Comparison of ENCODE assay signal across 10 cellular contexts in the genomic region with DNA sequence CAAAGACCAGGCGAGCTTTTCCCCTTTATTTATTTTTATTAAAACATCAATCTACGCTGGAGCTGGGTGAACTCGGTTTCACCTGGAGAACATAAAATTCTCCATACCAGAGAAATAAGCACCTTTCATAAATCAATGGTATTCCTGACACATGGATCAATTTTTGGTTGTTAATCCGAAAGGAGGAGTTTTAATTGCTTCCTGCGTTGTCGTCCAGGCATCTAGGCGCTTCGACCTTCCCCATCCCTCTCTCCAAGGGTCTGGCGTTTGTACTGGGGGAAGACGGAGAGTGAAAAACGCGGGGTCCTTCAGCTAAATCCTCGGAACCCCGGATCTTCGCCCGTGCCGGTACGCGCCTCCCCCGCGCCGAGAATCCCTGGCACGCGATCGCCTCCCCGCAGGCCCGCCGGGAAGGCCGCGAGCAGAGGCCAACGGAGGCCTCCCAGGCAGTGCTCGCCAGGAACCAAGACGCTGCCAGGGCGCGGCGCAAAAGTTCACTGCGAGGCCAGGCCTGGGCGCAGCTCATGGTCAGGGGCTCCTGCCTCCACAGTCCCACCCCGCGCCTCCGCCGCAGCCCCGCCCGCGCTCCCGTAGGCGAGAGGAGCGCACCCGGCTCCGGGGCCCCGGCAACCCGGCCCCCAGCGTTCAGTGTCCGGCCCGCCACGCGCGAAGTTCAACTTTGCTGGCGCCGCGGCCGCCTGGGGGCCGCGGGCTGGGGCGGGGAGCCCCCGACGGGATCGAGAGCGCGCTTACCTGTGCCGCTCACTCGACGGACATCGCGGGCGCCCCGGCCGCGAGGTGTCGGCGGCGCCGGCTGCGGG. TPM values are rescaled to one million over a fixed set of nuclear protein-coding genes. Genes with fewer than 3 reads are reported as not detected.
DNase-seq lines count a peak whose midpoint lies in the region; ATAC-seq and TF ChIP-seq lines count a peak whose summit lies in the region.
"Had no signal": no experiment of that assay in that cellular context is flagged by ENCODE, and none has a peak within 500 bp of the region (broad histone marks: within the 10 kb centered on the region; RNA-seq: fewer than 3 reads in every experiment).

No MANE protein-coding gene starts in this region.

- H3K4me1 ChIP-seq in upper lobe of right lung (peaks cover 14% of the 10 kb centered on the region), Peyer's patch (peaks cover 0 to 28% (median 0%) of the 10 kb centered on the region in 4 donors)

- H3K4me3 Mint-ChIP-seq in activated naive CD4-positive, alpha-beta T cell treated with anti-CD3 and anti-CD28 coated beads, Interleukin-2, amount 10 ng/mL, durations not matched to agents 7 days and 5 days = no peak overlapping the region
- peak overlapping the region; percentile 70 for H3K4me3 Mint-ChIP-seq in activated naive CD8-positive, alpha-beta T cell
- H3K4me3 Mint-ChIP-seq in stimulated activated naive CD8-positive, alpha-beta T cell treated with anti-CD3 and anti-CD28 coated beads, Interleukin-15, amount 100 ng/mL, for 72 hours = peak overlapping the region; percentile 69

- CTCF ChIA-PET in activated naive CD4-positive, alpha-beta T cell treated with anti-CD3 and anti-CD28 coated beads, Interleukin-2, amount 10 ng/mL, durations not matched to agents 7 days and 5 days (lab: Charles Lee) = interaction anchor here (0.9 to 1.1 kb wide), 2 partner anchors 155 to 207 kb away, joined by 3 to 7 read pairs; no protein-coding TSS in a partner anchor

- peaks cover 92% of the 10 kb centered on the region for H3K27me3 Mint-ChIP-seq in activated naive CD4-positive, alpha-beta T cell treated with anti-CD3 and anti-CD28 coated beads, Interleukin-2, amount 10 ng/mL, durations not matched to agents 7 days and 5 days
- peaks cover 46% of the 10 kb centered on the region for H3K27me3 Mint-ChIP-seq in activated naive CD8-positive, alpha-beta T cell
- peaks cover 95% of the 10 kb centered on the region for H3K27me3 Mint-ChIP-seq in stimulated activated naive CD8-positive, alpha-beta T cell treated with anti-CD3 and anti-CD28 coated beads, Interleukin-15, amount 100 ng/mL, for 72 hours

- peaks cover 91% of the 10 kb centered on the region for H3K27me3 ChIP-seq in upper lobe of right lung
- peaks cover 6 to 56% of the 10 kb centered on the region in 2 donors for H3K27me3 ChIP-seq in Peyer's patch

- H3K36me3 ChIP-seq in upper lobe of right lung (no peaks in the 10 kb centered on the region), Peyer's patch (no peaks in the 10 kb centered on the region)
- H3K36me3 ChIP-seq: tibial nerve had no signal

- H3K27ac ChIP-seq in upper lobe of right lung = no peak overlapping the region
- H3K27ac ChIP-seq in Peyer's patch = no peak overlapping the region

- no peak for ATAC-seq in stimulated activated naive CD8-positive, alpha-beta T cell treated with anti-CD3 and anti-CD28 coated beads, Interleukin-15, amount 100 ng/mL, for 72 hours
- no peak for ATAC-seq in GM21390 (IDR thresholded peaks at IDR 0.05; ENCODE audit: unreplicated experiment)
- ATAC-seq in upper lobe of right lung = no peak

- TF ChIP-seq CTCF in upper lobe of right lung (IDR thresholded peaks at IDR 0.05) (no peak), Peyer's patch (IDR thresholded peaks at IDR 0.05) (no peak)

- intact Hi-C loops in upper lobe of right lung (cut with DNase I) = loop anchor here (10.0 kb wide), 1 partner anchor 938 kb away; no protein-coding TSS in a partner anchor

- H3K36me3 Mint-ChIP-seq in activated naive CD4-positive, alpha-beta T cell treated with anti-CD3 and anti-CD28 coated beads, Interleukin-2, amount 10 ng/mL, durations not matched to agents 7 days and 5 days = peaks cover 7% of the 10 kb centered on the region
- H3K36me3 Mint-ChIP-seq in activated naive CD8-positive, alpha-beta T cell = peaks cover 2% of the 10 kb centered on the region

- H3K9me3 ChIP-seq in upper lobe of right lung (no peaks in the 10 kb centered on the region), Peyer's patch (no peaks in the 10 kb centered on the region)
- H3K9me3 ChIP-seq: tibial nerve had no signal

- H3K4me1 Mint-ChIP-seq in activated naive CD4-positive, alpha-beta T cell treated with anti-CD3 and anti-CD28 coated beads, Interleukin-2, amount 10 ng/mL, durations not matched to agents 7 days and 5 days = peaks cover 12% of the 10 kb centered on the region
- H3K4me1 Mint-ChIP-seq in activated naive CD8-positive, alpha-beta T cell (ENCODE audit: low read depth) = peaks cover 18% of the 10 kb centered on the region
- peaks cover 40% of the 10 kb centered on the region for H3K4me1 Mint-ChIP-seq in stimulated activated naive CD8-positive, alpha-beta T cell treated with anti-CD3 and anti-CD28 coated beads, Interleukin-15, amount 100 ng/mL, for 72 hours

- TF ChIP-seq POLR2A in Peyer's patch (IDR thresholded peaks at IDR 0.05) = no peak

- no peak overlapping the region for H3K4me3 ChIP-seq in upper lobe of right lung
- no peak overlapping the region for H3K4me3 ChIP-seq in Peyer's patch

- no peaks in the 10 kb centered on the region for H3K9me3 Mint-ChIP-seq in activated naive CD4-positive, alpha-beta T cell treated with anti-CD3 and anti-CD28 coated beads, Interleukin-2, amount 10 ng/mL, durations not matched to agents 7 days and 5 days
- no peaks in the 10 kb centered on the region for H3K9me3 Mint-ChIP-seq in activated naive CD8-positive, alpha-beta T cell (ENCODE audit: low read depth)
- no peaks in the 10 kb centered on the region for H3K9me3 Mint-ChIP-seq in stimulated activated naive CD8-positive, alpha-beta T cell treated with anti-CD3 and anti-CD28 coated beads, Interleukin-15, amount 100 ng/mL, for 72 hours

- DNase-seq in activated naive CD4-positive, alpha-beta T cell treated with anti-CD3 and anti-CD28 coated beads, Interleukin-2, amount 10 ng/mL, durations not matched to agents 7 days and 5 days = no peak
- no peak for DNase-seq in activated naive CD4-positive, alpha-beta T cell treated with Interleukin-2 at 50 U/mL for 16 hours
- DNase-seq in islet precursor cell (peak; percentile 76), upper lobe of right lung (no peak), Peyer's patch (no peak)
- DNase-seq in stimulated activated naive CD8-positive, alpha-beta T cell treated with anti-CD3 and anti-CD28 coated beads, Interleukin-15, amount 100 ng/mL, for 72 hours = no peak
- DNase-seq: activated naive CD4-positive, alpha-beta T cell treated with anti-CD3 and anti-CD28 coated beads, Interleukin-2, amount 50 U/mL, for 16 hours had no signal

- H3K27ac Mint-ChIP-seq in activated naive CD4-positive, alpha-beta T cell treated with anti-CD3 and anti-CD28 coated beads, Interleukin-2, amount 10 ng/mL, durations not matched to agents 7 days and 5 days = peak overlapping the region; percentile 78
- H3K27ac Mint-ChIP-seq in activated naive CD8-positive, alpha-beta T cell = no peak overlapping the region
- H3K27ac Mint-ChIP-seq in stimulated activated naive CD8-positive, alpha-beta T cell treated with anti-CD3 and anti-CD28 coated beads, Interleukin-15, amount 100 ng/mL, for 72 hours = peak overlapping the region in 1 of 2 donors; percentile 42

RNA-seq across cellular contexts. Expression of gene EBF3, which starts 8.3 kb away (rescaled TPM):
- total RNA-seq in upper lobe of right lung (0.20 TPM), Peyer's patch (1 to 10 TPM in 3 of 4 donors, not detected in 1; 1.5 to 4.1 (median 1.9) TPM)
